15 cellular contexts compared by ENCODE assay signal in genomic region chr16:85383836-85384825, GRCh38.
DNase-seq lines count a peak whose midpoint lies in the region; ATAC-seq and TF ChIP-seq lines count a peak whose summit lies in the region.
"Had no signal": no experiment of that assay in that cellular context is flagged by ENCODE, and none has a peak within 500 bp of the region (broad histone marks: within the 10 kb centered on the region; RNA-seq: fewer than 3 reads in every experiment).

No MANE protein-coding gene starts in this region.

- POLR2A ChIA-PET in Panc1 (lab: Charles Lee) = interaction anchor here (0.6 kb wide), 1 partner anchor 64 kb away, joined by 3 read pairs; no protein-coding TSS in a partner anchor

- peak overlapping the region; percentile 85 for H3K4me2 ChIP-seq in BLaER1

- H3K4me3 ChIP-seq in BLaER1 (no peak overlapping the region), Panc1 (ENCODE audit: low read depth in 2 of 2, low read length in 2 of 2) (no peak overlapping the region)
- H3K4me3 ChIP-seq: lung, Peyer's patch, vagina had no signal

- no peaks in the 10 kb centered on the region for H3K27me3 ChIP-seq in BLaER1
- no peaks in the 10 kb centered on the region for H3K27me3 ChIP-seq in Panc1 (ENCODE audit: control insufficient read depth, insufficient read depth, low read length)
- peaks cover 59% of the 10 kb centered on the region for H3K27me3 ChIP-seq in foreskin keratinocyte
- H3K27me3 ChIP-seq: Peyer's patch, vagina had no signal

- H3K9me3 ChIP-seq in BLaER1 = no peaks in the 10 kb centered on the region
- H3K9me3 ChIP-seq in Panc1 (ENCODE audit: control insufficient read depth, insufficient read depth, low read depth, low read length) = no peaks in the 10 kb centered on the region
- H3K9me3 ChIP-seq: Peyer's patch, vagina had no signal

- H3K4me3 Mint-ChIP-seq in nephron = no peak overlapping the region
- H3K4me3 Mint-ChIP-seq: activated CD4-positive, alpha-beta T cell treated with anti-CD3 and anti-CD28 coated beads, Interleukin-2, amount 10 ng/mL, durations not matched to agents 7 days and 5 days; activated naive CD4-positive, alpha-beta T cell treated with anti-CD3 and anti-CD28 coated beads for 36 hours; stimulated activated naive CD8-positive, alpha-beta T cell treated with anti-CD3 and anti-CD28 coated beads, Interleukin-15, Interleukin-2, amounts not matched to agents 100 ng/mL and 50 ng/mL, for 24 hours had no signal

- ATAC-seq in Panc1 = 0 out of 2 replicates have a peak, but pooled peaks have one; percentile 19
- ATAC-seq in foreskin keratinocyte = peak; percentile 69

- peaks cover 5% of the 10 kb centered on the region for H3K27me3 Mint-ChIP-seq in nephron (ENCODE audit: low read depth)
- H3K27me3 Mint-ChIP-seq: activated CD4-positive, alpha-beta T cell treated with anti-CD3 and anti-CD28 coated beads, Interleukin-2, amount 10 ng/mL, durations not matched to agents 7 days and 5 days had no signal

- TF ChIP-seq CTCF in Panc1 (IDR thresholded peaks at IDR 0.05) (no peak), foreskin keratinocyte (conservative IDR thresholded peaks at IDR 0.05) (no peak), nephron (IDR thresholded peaks at IDR 0.05; ENCODE audit: unreplicated experiment in 3 of 3) (no peak)

- no peaks in the 10 kb centered on the region for H3K36me3 Mint-ChIP-seq in nephron (ENCODE audit: low read depth)

- CTCF ChIA-PET in Panc1 (lab: Charles Lee) = interaction anchor here (0.6 kb wide), 2 partner anchors 43 to 251 kb away, joined by 4 to 12 read pairs; no protein-coding TSS in a partner anchor

- no TSS peak for BruUV-seq in Panc1 (replicated peaks; lab: Mats Ljungman, UMichigan)

- H3K27ac ChIP-seq in BLaER1 = peak overlapping the region; percentile 45
- H3K27ac ChIP-seq in Panc1 (ENCODE audit: low read length) = no peak overlapping the region
- no peak overlapping the region for H3K27ac ChIP-seq in foreskin keratinocyte
- H3K27ac ChIP-seq: vagina had no signal

- no peaks in the 10 kb centered on the region for H3K36me3 ChIP-seq in BLaER1
- H3K36me3 ChIP-seq in Panc1 (ENCODE audit: control insufficient read depth, insufficient read depth, low read length) = no peaks in the 10 kb centered on the region
- H3K36me3 ChIP-seq: Peyer's patch, vagina had no signal

- H3K4me1 Mint-ChIP-seq in nephron = peaks cover 48% of the 10 kb centered on the region
- H3K4me1 Mint-ChIP-seq: activated CD4-positive, alpha-beta T cell treated with anti-CD3 and anti-CD28 coated beads, Interleukin-2, amount 10 ng/mL, durations not matched to agents 7 days and 5 days had no signal

- H3K9ac ChIP-seq in BLaER1 = peak overlapping the region; percentile 11; the same call in 1 of the 2 replicates

- DNase-seq in Panc1 (ENCODE audit: low read depth, low spot score) (no peak), foreskin keratinocyte (peak; percentile 73 to 80), GM03348 (ENCODE audit: low spot score) (no peak), NCI-H2171 (lab: John Stamatoyannopoulos, UW) (no peak)
- no peak for DNase-seq in activated naive CD4-positive, alpha-beta T cell treated with Interleukin-2 at 50 U/mL for 16 hours
- no peak for DNase-seq in activated CD4-positive, alpha-beta T cell treated with anti-CD3 and anti-CD28 coated beads, Interleukin-2, amount 50 U/mL, for 48 hours
- DNase-seq: activated CD4-positive, alpha-beta T cell treated with anti-CD3 and anti-CD28 coated beads, Interleukin-2, amount 10 ng/mL, durations not matched to agents 7 days and 5 days; activated naive CD4-positive, alpha-beta T cell treated with anti-CD3 and anti-CD28 coated beads for 36 hours; dermis blood vessel endothelial cell had no signal

- in situ Hi-C loops in Panc1 (cut with HindIII; ENCODE audit: low pct_unique_long_range_greater_than_20kb, low sequenced_read_pairs) = no loop called here

- H3K27ac Mint-ChIP-seq in nephron = peak overlapping the region; percentile 57 to 65 (median 59)
- H3K27ac Mint-ChIP-seq: activated CD4-positive, alpha-beta T cell treated with anti-CD3 and anti-CD28 coated beads, Interleukin-2, amount 10 ng/mL, durations not matched to agents 7 days and 5 days; activated naive CD4-positive, alpha-beta T cell treated with anti-CD3 and anti-CD28 coated beads for 36 hours; stimulated activated naive CD8-positive, alpha-beta T cell treated with anti-CD3 and anti-CD28 coated beads, Interleukin-15, Interleukin-2, amounts not matched to agents 100 ng/mL and 50 ng/mL, for 24 hours had no signal

- H3K9me3 Mint-ChIP-seq in nephron = no peaks in the 10 kb centered on the region
- H3K9me3 Mint-ChIP-seq: activated naive CD4-positive, alpha-beta T cell treated with anti-CD3 and anti-CD28 coated beads for 36 hours had no signal

- peaks cover 17% of the 10 kb centered on the region; the same call in 1 of the 2 replicates for H4K20me1 ChIP-seq in BLaER1

- H3K4me1 ChIP-seq in BLaER1 = peaks cover 76% of the 10 kb centered on the region
- peaks cover 7% of the 10 kb centered on the region; the same call in 1 of the 2 replicates for H3K4me1 ChIP-seq in Panc1 (ENCODE audit: control insufficient read depth, insufficient read depth, low read length)
- peaks cover 5% of the 10 kb centered on the region for H3K4me1 ChIP-seq in foreskin keratinocyte

- intact Hi-C loops in Panc1 (cut with micrococcal nuclease; ENCODE audit: unreplicated experiment) = no loop called here

Comparison
In these comparisons a context has a peak if more than half of its experiments do, and no peak if none do; other contexts are left out.
1. DNase-seq: peak in foreskin keratinocyte (2 of 2); none in Panc1 (single experiment), GM03348 (single experiment), NCI-H2171 (single experiment), activated naive CD4-positive, alpha-beta T cell treated with Interleukin-2 at 50 U/mL for 16 hours (single experiment) and activated CD4-positive, alpha-beta T cell treated with anti-CD3 and anti-CD28 coated beads, Interleukin-2, amount 50 U/mL, for 48 hours (0 of 2).